8 cellular contexts compared by ENCODE assay signal in genomic region chr19:8306235-8307054, GRCh38. TPM values are rescaled to one million over a fixed set of nuclear protein-coding genes. Genes with fewer than 3 reads are reported as not detected.
DNase-seq lines count a peak whose midpoint lies in the region; ATAC-seq, FAIRE-seq and TF ChIP-seq lines count a peak whose summit lies in the region.

No MANE protein-coding gene starts in this region.

- peak overlapping the region; percentile 89; the same call in 1 of the 2 replicates for H3K9ac ChIP-seq in HepG2 (ENCODE audit: insufficient read depth, low read depth, low read length)
- H3K9ac ChIP-seq in subcutaneous abdominal adipose tissue (ENCODE audit: low read length in 5 of 5): peak overlapping the region in 1 of 5 donors; percentile 53

- H3K9me3 Mint-ChIP-seq in activated T-cell treated with anti-CD3 and anti-CD28 coated beads, Interleukin-2, amount 50 U/mL, for 24 hours: no peaks in the 10 kb centered on the region
- H3K9me3 Mint-ChIP-seq in activated CD8-positive, alpha-beta memory T cell treated with anti-CD3 and anti-CD28 coated beads, Interleukin-2, amount 10 ng/mL, durations not matched to agents 7 days and 5 days (ENCODE audit: low read depth): no peaks in the 10 kb centered on the region

- H3K36me3 ChIP-seq in HepG2 (replicated peaks in 1 of 2; ENCODE audit: control insufficient read depth in 1 of 2, insufficient read depth in 2 of 2, low read length in 2 of 2): peaks cover 15 to 28% of the 10 kb centered on the region in 2 experiments; a peak in 4 of 5 replicates
- peaks cover 0 to 25% (median 22%) of the 10 kb centered on the region in 5 donors for H3K36me3 ChIP-seq in subcutaneous abdominal adipose tissue (ENCODE audit: control insufficient read depth in 5 of 5, insufficient read depth in 5 of 5, low read length in 5 of 5)

- peaks cover 39% of the 10 kb centered on the region for H3K4me1 ChIP-seq in HepG2 (ENCODE audit: insufficient read depth, low read length)
- peaks cover 9 to 62% (median 45%) of the 10 kb centered on the region in 5 donors for H3K4me1 ChIP-seq in subcutaneous abdominal adipose tissue (ENCODE audit: control insufficient read depth in 5 of 5, insufficient read depth in 5 of 5, low read length in 5 of 5)

- H3K36me3 Mint-ChIP-seq in activated T-cell treated with anti-CD3 and anti-CD28 coated beads, Interleukin-2, amount 50 U/mL, for 24 hours (ENCODE audit: low read depth): peaks cover 92% of the 10 kb centered on the region
- peaks cover 18% of the 10 kb centered on the region for H3K36me3 Mint-ChIP-seq in activated CD8-positive, alpha-beta memory T cell treated with anti-CD3 and anti-CD28 coated beads, Interleukin-2, amount 10 ng/mL, durations not matched to agents 7 days and 5 days

- H3K9me3 ChIP-seq in HepG2 (ENCODE audit: low read length) (no peaks in the 10 kb centered on the region), subcutaneous abdominal adipose tissue (ENCODE audit: control insufficient read depth in 5 of 5, low read length in 5 of 5) (no peaks in the 10 kb centered on the region)

- no peak for TF ChIP-seq RAD21 in HepG2 (CRISPR knock-in tag; IDR thresholded peaks at IDR 0.05)

- peak overlapping the region in 2 of 3 experiments; percentile 13 to 50; a peak in 2 of 6 replicates for H3K4me3 ChIP-seq in HepG2 (replicated peaks in 1 of 3; ENCODE audit: insufficient read depth in 1 of 3, low read depth in 2 of 3, low read length in 3 of 3)
- peak overlapping the region in 3 of 5 donors; percentile 40 to 79 (median 77) for H3K4me3 ChIP-seq in subcutaneous abdominal adipose tissue (ENCODE audit: low read depth in 1 of 5, low read length in 5 of 5)

- no peaks in the 10 kb centered on the region for H4K20me1 ChIP-seq in HepG2 (ENCODE audit: insufficient read depth, low read length)

- intact Hi-C loops in HepG2 (cut with micrococcal nuclease; ENCODE audit: unreplicated experiment): no loop called here

- peak overlapping the region; percentile 98 for H3K4me2 ChIP-seq in HepG2 (ENCODE audit: low read depth, low read length)

- CTCF ChIA-PET in activated CD8-positive, alpha-beta memory T cell treated with anti-CD3 and anti-CD28 coated beads, Interleukin-2, amount 10 ng/mL, durations not matched to agents 7 days and 5 days (lab: Charles Lee): interaction anchor here (1.3 to 1.9 kb wide), 2 partner anchors 14 to 275 kb away, joined by 4 to 5 read pairs; no protein-coding TSS in a partner anchor
- CTCF ChIA-PET in HepG2 (lab: Yijun Ruan, JAX; ENCODE audit: low intra/inter-chr PET ratio, low total read pairs): no interaction called here

- H3K27ac Mint-ChIP-seq in activated T-cell treated with anti-CD3 and anti-CD28 coated beads, Interleukin-2, amount 50 U/mL, for 24 hours: peak overlapping the region; percentile 99
- H3K27ac Mint-ChIP-seq in activated CD8-positive, alpha-beta memory T cell treated with anti-CD3 and anti-CD28 coated beads, Interleukin-2, amount 10 ng/mL, durations not matched to agents 7 days and 5 days: peak overlapping the region; percentile 85

- no peak for TF ChIP-seq EP300 in HepG2 (IDR thresholded peaks at IDR 0.05; ENCODE audit: low read depth in 2 of 2, low read length in 2 of 2)
- no peak for TF ChIP-seq EP300 in HepG2 (CRISPR knock-in tag; IDR thresholded peaks at IDR 0.05; ENCODE audit: borderline replicate concordance)

- H2AFZ ChIP-seq in HepG2 (ENCODE audit: low read length): no peak overlapping the region

- H3K27me3 ChIP-seq in HepG2 (ENCODE audit: control insufficient read depth in 1 of 2, insufficient read depth in 2 of 2, low read length in 2 of 2) (no peaks in the 10 kb centered on the region), subcutaneous abdominal adipose tissue (ENCODE audit: control insufficient read depth in 5 of 5, insufficient read depth in 4 of 5, low read length in 5 of 5) (no peaks in the 10 kb centered on the region)

- TF ChIP-seq CTCF in HepG2 (CRISPR knock-in tag; IDR thresholded peaks at IDR 0.05): no peak

- FAIRE-seq in HepG2 (lab: Jason Lieb, UNC): no peak

- peak overlapping the region; percentile 98 for H3K4me3 Mint-ChIP-seq in activated T-cell treated with anti-CD3 and anti-CD28 coated beads, Interleukin-2, amount 50 U/mL, for 24 hours
- peak overlapping the region; percentile 86 for H3K4me3 Mint-ChIP-seq in activated CD8-positive, alpha-beta memory T cell treated with anti-CD3 and anti-CD28 coated beads, Interleukin-2, amount 10 ng/mL, durations not matched to agents 7 days and 5 days

- no peak for ATAC-seq in activated CD8-positive, alpha-beta memory T cell treated with anti-CD3 and anti-CD28 coated beads, Interleukin-2, amount 10 ng/mL, durations not matched to agents 7 days and 5 days
- ATAC-seq in HepG2 (no peak), GM19467 (IDR thresholded peaks at IDR 0.05; ENCODE audit: unreplicated experiment) (no peak)

- peak overlapping the region; percentile 20 for H3K27ac ChIP-seq in HepG2 (ENCODE audit: extremely low read length, insufficient read depth, low read length)
- no peak overlapping the region for H3K27ac ChIP-seq in subcutaneous abdominal adipose tissue (ENCODE audit: low read depth, low read length)

- BruUV-seq in HepG2 (replicated peaks; lab: Mats Ljungman, UMichigan): no TSS peak

- peaks cover 41% of the 10 kb centered on the region for H3K4me1 Mint-ChIP-seq in activated T-cell treated with anti-CD3 and anti-CD28 coated beads, Interleukin-2, amount 50 U/mL, for 24 hours (ENCODE audit: low read depth)
- H3K4me1 Mint-ChIP-seq in activated CD8-positive, alpha-beta memory T cell treated with anti-CD3 and anti-CD28 coated beads, Interleukin-2, amount 10 ng/mL, durations not matched to agents 7 days and 5 days: peaks cover 33% of the 10 kb centered on the region

- no peaks in the 10 kb centered on the region for H3K27me3 Mint-ChIP-seq in activated T-cell treated with anti-CD3 and anti-CD28 coated beads, Interleukin-2, amount 50 U/mL, for 24 hours
- no peaks in the 10 kb centered on the region for H3K27me3 Mint-ChIP-seq in activated CD8-positive, alpha-beta memory T cell treated with anti-CD3 and anti-CD28 coated beads, Interleukin-2, amount 10 ng/mL, durations not matched to agents 7 days and 5 days

- in situ Hi-C loops in HepG2 (cut with HindIII; ENCODE audit: extremely low pct_ligation_motif_present, low pct_unique_long_range_greater_than_20kb): loop anchor here (5.0 kb wide), 1 partner anchor 44 kb away; no protein-coding TSS in a partner anchor

- POLR2A ChIA-PET in HepG2 (lab: Yijun Ruan, JAX): interaction anchor here (5.8 kb wide), 1 partner anchor 13 kb away, joined by 39 read pairs; the partner anchor contains the start of genes NDUFA7 and RPS28

- TF ChIP-seq POLR2A in HepG2 (IDR thresholded peaks at IDR 0.05; ENCODE audit: insufficient read depth in 1 of 2, low read depth in 2 of 2, low read length in 2 of 2): no peak

- no peak for DNase-seq in activated T-cell treated with anti-CD3 and anti-CD28 coated beads, Interleukin-2, amount 50 U/mL, for 24 hours
- no peak for DNase-seq in activated T-cell treated with anti-CD3 and anti-CD28 coated beads, Interleukin-2, amount 50 U/mL, for 1 hour
- peak; percentile 35 for DNase-seq in activated CD8-positive, alpha-beta memory T cell treated with anti-CD3 and anti-CD28 coated beads, Interleukin-2, amount 10 ng/mL, durations not matched to agents 7 days and 5 days
- DNase-seq in HepG2 (ENCODE audit: low spot score): no peak
- no peak for DNase-seq in central memory CD4-positive, alpha-beta T cell
- no peak for DNase-seq in NOMO-1 treated with DMSO at 0.1 percent for 48 hours (lab: John Stamatoyannopoulos, UW; ENCODE audit: unreplicated experiment)

- 79% methylated on average over 9 of the region's 17 CpGs for WGBS in HepG2 (ENCODE audit: low lambda C conversion rate)

- peaks cover 17% of the 10 kb centered on the region for H3K79me2 ChIP-seq in HepG2 (ENCODE audit: insufficient read depth, low read length)

RNA-seq across cellular contexts. Expression of gene CD320, which starts 1.7 kb away (rescaled TPM):
- total RNA-seq in activated CD8-positive, alpha-beta memory T cell treated with anti-CD3 and anti-CD28 coated beads, Interleukin-2, amount 10 ng/mL, durations not matched to agents 7 days and 5 days: 10 to 100 TPM; 42.0 to 49.8 TPM
- total RNA-seq in HepG2 (2016; rRNA removed; fragmentation: Illumina TruSeq; extraction: Trizol): 44.4 and 99.9 TPM in 2 replicates
- total RNA-seq in HepG2 (2016; cell fraction: cytosol; rRNA removed; fragmentation: Illumina TruSeq; extraction: Trizol; ENCODE audit: low read depth): 33.7 and 41.4 TPM in 2 replicates
- 38.7 and 105 TPM in 2 replicates for total RNA-seq in HepG2 (2016; cell fraction: insoluble cytoplasmic fraction; rRNA removed; fragmentation: Illumina TruSeq; extraction: Trizol)
- 46.2 and 54.2 TPM in 2 replicates for total RNA-seq in HepG2 (2016; cell fraction: membrane; rRNA removed; fragmentation: Illumina TruSeq; extraction: Trizol)
- total RNA-seq in HepG2 (2016; cell fraction: nucleus; rRNA removed; fragmentation: Illumina TruSeq; extraction: Trizol): 71.9 and 97.9 TPM in 2 replicates
- polyA plus RNA-seq in HepG2 (2011; rRNA removed): 79.9 and 83.1 TPM in 2 replicates
- 83.1 and 180 TPM in 2 replicates for polyA plus RNA-seq in HepG2 (2011; cell fraction: cytosol; rRNA removed)
- polyA plus RNA-seq in HepG2 (2011; cell fraction: nucleus; rRNA removed): 74.5 and 85.3 TPM in 2 replicates
- polyA plus RNA-seq in HepG2 (2012): 39.6 and 41.4 TPM in 2 replicates
- polyA plus RNA-seq in HepG2 (2016; cell fraction: cytosol; fragmentation: Illumina TruSeq; extraction: Trizol; ENCODE audit: low read depth): 44.2 and 49.5 TPM in 2 replicates
- 44.8 and 52.3 TPM in 2 replicates for polyA plus RNA-seq in HepG2 (2016; cell fraction: insoluble cytoplasmic fraction; fragmentation: Illumina TruSeq; extraction: Trizol; ENCODE audit: low read depth)
- 41.2 and 46.0 TPM in 2 replicates for polyA plus RNA-seq in HepG2 (2016; cell fraction: membrane; fragmentation: Illumina TruSeq; extraction: Trizol; ENCODE audit: low read depth)
- polyA plus RNA-seq in HepG2 (2016; cell fraction: nucleus; fragmentation: Illumina TruSeq; extraction: Trizol; ENCODE audit: insufficient read depth, low read depth): 165 and 175 TPM in 2 replicates
- 58.2 and 70.2 TPM in 2 replicates for polyA minus RNA-seq in HepG2 (2011; rRNA and poly(A)+ RNA removed; ENCODE audit: low replicate concordance)
- polyA minus RNA-seq in HepG2 (2011; cell fraction: cytosol; rRNA and poly(A)+ RNA removed): 23.7 and 37.5 TPM in 2 replicates
- 8.4 and 8.7 TPM in 2 replicates for polyA minus RNA-seq in HepG2 (2011; cell fraction: nucleus; rRNA and poly(A)+ RNA removed)

RNA-seq across cellular contexts. Expression of gene NDUFA7, which starts 14.7 kb away (rescaled TPM):
- total RNA-seq in activated CD8-positive, alpha-beta memory T cell treated with anti-CD3 and anti-CD28 coated beads, Interleukin-2, amount 10 ng/mL, durations not matched to agents 7 days and 5 days: 10 to 100 TPM; 47.4 to 66.7 TPM
- 57.2 and 64.5 TPM in 2 replicates for total RNA-seq in HepG2 (2016; rRNA removed; fragmentation: Illumina TruSeq; extraction: Trizol)
- total RNA-seq in HepG2 (2016; cell fraction: cytosol; rRNA removed; fragmentation: Illumina TruSeq; extraction: Trizol; ENCODE audit: low read depth): 20.0 and 25.8 TPM in 2 replicates
- total RNA-seq in HepG2 (2016; cell fraction: insoluble cytoplasmic fraction; rRNA removed; fragmentation: Illumina TruSeq; extraction: Trizol): 65.5 and 75.0 TPM in 2 replicates
- 24.2 and 27.6 TPM in 2 replicates for total RNA-seq in HepG2 (2016; cell fraction: membrane; rRNA removed; fragmentation: Illumina TruSeq; extraction: Trizol)
- total RNA-seq in HepG2 (2016; cell fraction: nucleus; rRNA removed; fragmentation: Illumina TruSeq; extraction: Trizol): 26.5 and 38.1 TPM in 2 replicates
- polyA plus RNA-seq in HepG2 (2011; rRNA removed): 71.5 and 75.3 TPM in 2 replicates
- polyA plus RNA-seq in HepG2 (2011; cell fraction: cytosol; rRNA removed): 56.6 and 79.4 TPM in 2 replicates
- 36.6 and 51.3 TPM in 2 replicates for polyA plus RNA-seq in HepG2 (2011; cell fraction: nucleus; rRNA removed)
- 50.0 and 50.9 TPM in 2 replicates for polyA plus RNA-seq in HepG2 (2012)
- polyA plus RNA-seq in HepG2 (2016; cell fraction: cytosol; fragmentation: Illumina TruSeq; extraction: Trizol; ENCODE audit: low read depth): 29.4 and 33.3 TPM in 2 replicates
- 101 and 102 TPM in 2 replicates for polyA plus RNA-seq in HepG2 (2016; cell fraction: insoluble cytoplasmic fraction; fragmentation: Illumina TruSeq; extraction: Trizol; ENCODE audit: low read depth)
- 32.9 and 35.8 TPM in 2 replicates for polyA plus RNA-seq in HepG2 (2016; cell fraction: membrane; fragmentation: Illumina TruSeq; extraction: Trizol; ENCODE audit: low read depth)
- 67.5 and 70.8 TPM in 2 replicates for polyA plus RNA-seq in HepG2 (2016; cell fraction: nucleus; fragmentation: Illumina TruSeq; extraction: Trizol; ENCODE audit: insufficient read depth, low read depth)
- polyA minus RNA-seq in HepG2 (2011; rRNA and poly(A)+ RNA removed; ENCODE audit: low replicate concordance): 160 and 193 TPM in 2 replicates
- polyA minus RNA-seq in HepG2 (2011; cell fraction: cytosol; rRNA and poly(A)+ RNA removed): 44.6 and 56.9 TPM in 2 replicates
- 21.2 and 22.9 TPM in 2 replicates for polyA minus RNA-seq in HepG2 (2011; cell fraction: nucleus; rRNA and poly(A)+ RNA removed)

RNA-seq across cellular contexts. Expression of gene RPS28, which starts 14.9 kb away (rescaled TPM):
- total RNA-seq in activated CD8-positive, alpha-beta memory T cell treated with anti-CD3 and anti-CD28 coated beads, Interleukin-2, amount 10 ng/mL, durations not matched to agents 7 days and 5 days: 1,000 to 10,000 TPM; 1,292 to 1,333 TPM
- 281 and 319 TPM in 2 replicates for total RNA-seq in HepG2 (2016; rRNA removed; fragmentation: Illumina TruSeq; extraction: Trizol)
- 424 and 447 TPM in 2 replicates for total RNA-seq in HepG2 (2016; cell fraction: cytosol; rRNA removed; fragmentation: Illumina TruSeq; extraction: Trizol; ENCODE audit: low read depth)
- total RNA-seq in HepG2 (2016; cell fraction: insoluble cytoplasmic fraction; rRNA removed; fragmentation: Illumina TruSeq; extraction: Trizol): 291 and 334 TPM in 2 replicates
- total RNA-seq in HepG2 (2016; cell fraction: membrane; rRNA removed; fragmentation: Illumina TruSeq; extraction: Trizol): 667 and 807 TPM in 2 replicates
- 139 and 147 TPM in 2 replicates for total RNA-seq in HepG2 (2016; cell fraction: nucleus; rRNA removed; fragmentation: Illumina TruSeq; extraction: Trizol)
- 521 and 545 TPM in 2 replicates for polyA plus RNA-seq in HepG2 (2011; rRNA removed)
- 604 and 791 TPM in 2 replicates for polyA plus RNA-seq in HepG2 (2011; cell fraction: cytosol; rRNA removed)
- polyA plus RNA-seq in HepG2 (2011; cell fraction: nucleus; rRNA removed): 232 and 285 TPM in 2 replicates
- 1,428 and 2,679 TPM in 2 replicates for polyA plus RNA-seq in HepG2 (2012)
- 858 and 886 TPM in 2 replicates for polyA plus RNA-seq in HepG2 (2016; cell fraction: cytosol; fragmentation: Illumina TruSeq; extraction: Trizol; ENCODE audit: low read depth)
- polyA plus RNA-seq in HepG2 (2016; cell fraction: insoluble cytoplasmic fraction; fragmentation: Illumina TruSeq; extraction: Trizol; ENCODE audit: low read depth): 429 and 441 TPM in 2 replicates
- 1,075 and 1,148 TPM in 2 replicates for polyA plus RNA-seq in HepG2 (2016; cell fraction: membrane; fragmentation: Illumina TruSeq; extraction: Trizol; ENCODE audit: low read depth)
- 346 and 368 TPM in 2 replicates for polyA plus RNA-seq in HepG2 (2016; cell fraction: nucleus; fragmentation: Illumina TruSeq; extraction: Trizol; ENCODE audit: insufficient read depth, low read depth)
- polyA minus RNA-seq in HepG2 (2011; rRNA and poly(A)+ RNA removed; ENCODE audit: low replicate concordance): 312 and 362 TPM in 2 replicates
- 181 and 188 TPM in 2 replicates for polyA minus RNA-seq in HepG2 (2011; cell fraction: cytosol; rRNA and poly(A)+ RNA removed)
- polyA minus RNA-seq in HepG2 (2011; cell fraction: nucleus; rRNA and poly(A)+ RNA removed): 59.9 and 62.0 TPM in 2 replicates

RNA-seq across cellular contexts. Expression of gene KANK3, which starts 36.6 kb away (rescaled TPM):
- total RNA-seq in activated CD8-positive, alpha-beta memory T cell treated with anti-CD3 and anti-CD28 coated beads, Interleukin-2, amount 10 ng/mL, durations not matched to agents 7 days and 5 days: 1 to 10 TPM; 3.2 to 3.7 TPM
- 0.15 and 0.18 TPM in 2 replicates for total RNA-seq in HepG2 (2016; rRNA removed; fragmentation: Illumina TruSeq; extraction: Trizol)
- total RNA-seq in HepG2 (2016; cell fraction: cytosol; rRNA removed; fragmentation: Illumina TruSeq; extraction: Trizol; ENCODE audit: low read depth): not detected in 2 replicates
- total RNA-seq in HepG2 (2016; cell fraction: insoluble cytoplasmic fraction; rRNA removed; fragmentation: Illumina TruSeq; extraction: Trizol): 0.06 and 0.35 TPM in 2 replicates
- 0.07 and 0.28 TPM in 2 replicates for total RNA-seq in HepG2 (2016; cell fraction: membrane; rRNA removed; fragmentation: Illumina TruSeq; extraction: Trizol)
- 0.12 and 0.22 TPM in 2 replicates for total RNA-seq in HepG2 (2016; cell fraction: nucleus; rRNA removed; fragmentation: Illumina TruSeq; extraction: Trizol)
- polyA plus RNA-seq in HepG2 (2011; rRNA removed): 0.20 and 0.73 TPM in 2 replicates
- polyA plus RNA-seq in HepG2 (2011; cell fraction: cytosol; rRNA removed): 0.32 and 0.46 TPM in 2 replicates
- polyA plus RNA-seq in HepG2 (2011; cell fraction: nucleus; rRNA removed): 1.5 and 1.8 TPM in 2 replicates
- polyA plus RNA-seq in HepG2 (2012): 0.27 and 0.32 TPM in 2 replicates
- not detected in 2 replicates for polyA plus RNA-seq in HepG2 (2016; cell fraction: cytosol; fragmentation: Illumina TruSeq; extraction: Trizol; ENCODE audit: low read depth)
- polyA plus RNA-seq in HepG2 (2016; cell fraction: insoluble cytoplasmic fraction; fragmentation: Illumina TruSeq; extraction: Trizol; ENCODE audit: low read depth): 0.22 TPM in 1 of 2 replicates, not detected in the other
- polyA plus RNA-seq in HepG2 (2016; cell fraction: membrane; fragmentation: Illumina TruSeq; extraction: Trizol; ENCODE audit: low read depth): 0.12 TPM in 1 of 2 replicates, not detected in the other
- 0.45 and 0.62 TPM in 2 replicates for polyA plus RNA-seq in HepG2 (2016; cell fraction: nucleus; fragmentation: Illumina TruSeq; extraction: Trizol; ENCODE audit: insufficient read depth, low read depth)
- 0.32 TPM in 1 of 2 replicates, not detected in the other for polyA minus RNA-seq in HepG2 (2011; rRNA and poly(A)+ RNA removed; ENCODE audit: low replicate concordance)
- polyA minus RNA-seq in HepG2 (2011; cell fraction: cytosol; rRNA and poly(A)+ RNA removed): not detected in 2 replicates
- 0.77 and 1.5 TPM in 2 replicates for polyA minus RNA-seq in HepG2 (2011; cell fraction: nucleus; rRNA and poly(A)+ RNA removed)

RNA-seq across cellular contexts. Expression of gene ANGPTL4, which starts 57.5 kb away (rescaled TPM):
- under 1 TPM; 0.50 to 0.82 TPM for total RNA-seq in activated CD8-positive, alpha-beta memory T cell treated with anti-CD3 and anti-CD28 coated beads, Interleukin-2, amount 10 ng/mL, durations not matched to agents 7 days and 5 days
- 0.20 and 0.80 TPM in 2 replicates for total RNA-seq in HepG2 (2016; rRNA removed; fragmentation: Illumina TruSeq; extraction: Trizol)
- 0.10 and 0.35 TPM in 2 replicates for total RNA-seq in HepG2 (2016; cell fraction: cytosol; rRNA removed; fragmentation: Illumina TruSeq; extraction: Trizol; ENCODE audit: low read depth)
- 0.27 and 0.80 TPM in 2 replicates for total RNA-seq in HepG2 (2016; cell fraction: insoluble cytoplasmic fraction; rRNA removed; fragmentation: Illumina TruSeq; extraction: Trizol)
- total RNA-seq in HepG2 (2016; cell fraction: membrane; rRNA removed; fragmentation: Illumina TruSeq; extraction: Trizol): 0.48 and 0.71 TPM in 2 replicates
- total RNA-seq in HepG2 (2016; cell fraction: nucleus; rRNA removed; fragmentation: Illumina TruSeq; extraction: Trizol): 0.78 and 1.6 TPM in 2 replicates
- polyA plus RNA-seq in HepG2 (2011; rRNA removed): 21.7 and 39.9 TPM in 2 replicates
- 24.1 and 25.1 TPM in 2 replicates for polyA plus RNA-seq in HepG2 (2011; cell fraction: cytosol; rRNA removed)
- polyA plus RNA-seq in HepG2 (2011; cell fraction: nucleus; rRNA removed): 62.7 and 74.1 TPM in 2 replicates
- polyA plus RNA-seq in HepG2 (2012): 15.1 and 16.8 TPM in 2 replicates
- polyA plus RNA-seq in HepG2 (2016; cell fraction: cytosol; fragmentation: Illumina TruSeq; extraction: Trizol; ENCODE audit: low read depth): 0.22 and 0.23 TPM in 2 replicates
- 0.29 and 0.58 TPM in 2 replicates for polyA plus RNA-seq in HepG2 (2016; cell fraction: insoluble cytoplasmic fraction; fragmentation: Illumina TruSeq; extraction: Trizol; ENCODE audit: low read depth)
- 0.19 TPM in 2 replicates for polyA plus RNA-seq in HepG2 (2016; cell fraction: membrane; fragmentation: Illumina TruSeq; extraction: Trizol; ENCODE audit: low read depth)
- 2.5 and 3.1 TPM in 2 replicates for polyA plus RNA-seq in HepG2 (2016; cell fraction: nucleus; fragmentation: Illumina TruSeq; extraction: Trizol; ENCODE audit: insufficient read depth, low read depth)
- polyA minus RNA-seq in HepG2 (2011; rRNA and poly(A)+ RNA removed; ENCODE audit: low replicate concordance): 0.14 and 19.3 TPM in 2 replicates
- polyA minus RNA-seq in HepG2 (2011; cell fraction: cytosol; rRNA and poly(A)+ RNA removed): 14.2 and 17.5 TPM in 2 replicates
- 14.4 and 18.8 TPM in 2 replicates for polyA minus RNA-seq in HepG2 (2011; cell fraction: nucleus; rRNA and poly(A)+ RNA removed)
